Comparison of ENCODE assay signal across 10 cellular contexts in genomic region chr9:35687972-35688557, GRCh38. TPM values are rescaled to one million over a fixed set of nuclear protein-coding genes. Genes with fewer than 3 reads are reported as not detected.
DNase-seq lines count a peak whose midpoint lies in the region; ATAC-seq and TF ChIP-seq lines count a peak whose summit lies in the region.
"Had no signal": no experiment of that assay in that cellular context is flagged by ENCODE, and none has a peak within 500 bp of the region (broad histone marks: within the 10 kb centered on the region; RNA-seq: fewer than 3 reads in every experiment).

No MANE protein-coding gene starts in this region.

- no peaks in the 10 kb centered on the region for H3K36me3 Mint-ChIP-seq in naive B cell

- H3K9me3 ChIP-seq in heart left ventricle (no peaks in the 10 kb centered on the region), aorta (ENCODE audit: control insufficient read depth, low read length) (no peaks in the 10 kb centered on the region)

- peaks cover 0 to 35% (median 27%) of the 10 kb centered on the region in 9 donors for H3K36me3 ChIP-seq in heart left ventricle
- H3K36me3 ChIP-seq in aorta (ENCODE audit: control insufficient read depth in 1 of 2, insufficient read depth in 2 of 2, low read length in 1 of 2): peaks cover 0 to 22% of the 10 kb centered on the region in 2 donors

- TF ChIP-seq CTCF in heart left ventricle (IDR thresholded peaks at IDR 0.05): no peak

- peak overlapping the region in 5 of 8 donors; percentile 24 to 59 (median 51) for H3K4me3 Mint-ChIP-seq in naive B cell

- intact Hi-C loops in heart left ventricle (cut with DNase I): loop anchor here in 5 of 10 donors (2.0 to 5.0 kb wide), 5 partner anchors 21 to 41 kb away; partner anchors contain the start of genes CCDC107 (in 1 of the 5) and RMRP (in 1 of the 5)
- intact Hi-C loops in cardiac septum (cut with DNase I): no loop called here
- intact Hi-C loops in aorta (cut with DNase I): loop anchor here (2.0 kb wide), 2 partner anchors 27 to 41 kb away; no protein-coding TSS in a partner anchor

- H3K27me3 ChIP-seq in heart left ventricle (no peaks in the 10 kb centered on the region), aorta (ENCODE audit: control insufficient read depth in 1 of 2, insufficient read depth in 2 of 2, low read length in 1 of 2) (no peaks in the 10 kb centered on the region)

- peaks cover 14 to 16% (median 15%) of the 10 kb centered on the region in 3 donors for H3K4me1 Mint-ChIP-seq in naive B cell

- H3K27ac Mint-ChIP-seq in naive B cell: no peak overlapping the region

- DNase-seq in heart left ventricle: peak in 3 of 5 donors; percentile 51 to 76 (median 54)
- no peak for DNase-seq in cardiac septum (ENCODE audit: low spot score)
- no peak for DNase-seq in epithelial cell of prostate (ENCODE audit: low read depth, low spot score)
- no peak for DNase-seq in naive B cell
- DNase-seq in aorta: no peak
- no peak for DNase-seq in NCI-H1694 (lab: John Stamatoyannopoulos, UW)
- no peak for DNase-seq in NOMO-1 treated with DMSO at 0.1 percent for 48 hours (lab: John Stamatoyannopoulos, UW; ENCODE audit: unreplicated experiment)
- DNase-seq: NCI-H187 treated with DMSO at 0.1 percent for 48 hours had no signal

- no peaks in the 10 kb centered on the region for H3K27me3 Mint-ChIP-seq in naive B cell

- no peaks in the 10 kb centered on the region for H3K9me3 Mint-ChIP-seq in naive B cell

- peak overlapping the region; percentile 88 to 98 (median 97) for H3K27ac ChIP-seq in heart left ventricle
- H3K27ac ChIP-seq in epithelial cell of prostate: peak overlapping the region; percentile 73
- peak overlapping the region in 1 of 2 donors; percentile 87 for H3K27ac ChIP-seq in aorta (ENCODE audit: low read depth in 1 of 2, low read length in 2 of 2)

- ATAC-seq in heart left ventricle (peak in 2 of 4 donors; percentile 3 to 12), naive B cell (ENCODE audit: low read depth in 2 of 2) (no peak), aorta (ENCODE audit: low FRiP score) (no peak), GM21529 (IDR thresholded peaks at IDR 0.05; ENCODE audit: unreplicated experiment) (no peak)

- no peak for TF ChIP-seq POLR2A in heart left ventricle (IDR thresholded peaks at IDR 0.05)

- 47 to 56% (median 53%) methylated on average over 2 of the region's 2 CpGs for WGBS in heart left ventricle, 4 donors
- WGBS in aorta, 2 donors: 3 to 7% methylated on average over 2 of the region's 2 CpGs

- peak overlapping the region; percentile 61 to 93 (median 74) for H3K4me3 ChIP-seq in heart left ventricle
- peak overlapping the region; percentile 91 to 95 for H3K4me3 ChIP-seq in aorta (ENCODE audit: low read length in 2 of 2)

- H3K4me1 ChIP-seq in heart left ventricle (peaks cover 2 to 54% (median 28%) of the 10 kb centered on the region in 12 donors), aorta (ENCODE audit: control insufficient read depth in 1 of 2, insufficient read depth in 2 of 2, low read length in 2 of 2) (no peaks in the 10 kb centered on the region)

RNA-seq across cellular contexts. Expression of gene TPM2, which starts 1.7 kb away (rescaled TPM):
- total RNA-seq in heart left ventricle (1,000 to 10,000 TPM in 3 of 9 donors, 100 to 1,000 TPM in 6; 621 to 1,314 (median 858) TPM), cardiac septum (690 TPM), aorta (1,000 to 10,000 TPM; 1,614 to 5,973 TPM)
- polyA plus RNA-seq in heart left ventricle (1,000 to 10,000 TPM in 1 of 2 donors, 100 to 1,000 TPM in 1; 761 to 2,450 TPM), naive B cell (ENCODE audit: low read depth in 6 of 6) (under 1 TPM in 1 of 6 donors, not detected in 5; 0.52 TPM), aorta (1,000 to 10,000 TPM; 7,224 to 9,377 TPM)

RNA-seq across cellular contexts. Expression of gene CA9, which starts 14.3 kb away (rescaled TPM):
- total RNA-seq in heart left ventricle (10 to 100 TPM in 1 of 9 donors, 1 to 10 TPM in 1, under 1 TPM in 1, not detected in 6; 0.47 to 13.9 (median 2.3) TPM), cardiac septum (0.48 TPM), aorta (1 to 10 TPM; 4.3 to 8.8 TPM)
- polyA plus RNA-seq in heart left ventricle (under 1 TPM; 0.23 to 0.54 TPM), naive B cell (ENCODE audit: low read depth in 6 of 6) (not detected), aorta (under 1 TPM in 1 of 2 donors, not detected in 1; 0.79 TPM)
- total RNA-seq: ureter had no signal

RNA-seq across cellular contexts. Expression of gene ARHGEF39, which starts 23.1 kb away (rescaled TPM):
- total RNA-seq in heart left ventricle: 1 to 10 TPM in 1 of 9 donors, under 1 TPM in 8; 0.11 to 1.2 (median 0.27) TPM
- polyA plus RNA-seq in heart left ventricle: under 1 TPM; 0.12 to 0.30 TPM
- 0.48 TPM for total RNA-seq in cardiac septum
- 1 to 10 TPM in 5 of 6 donors, under 1 TPM in 1; 0.90 to 4.0 (median 2.4) TPM for polyA plus RNA-seq in naive B cell (ENCODE audit: low read depth in 6 of 6)
- 1 to 10 TPM in 1 of 2 donors, under 1 TPM in 1; 0.75 to 1.7 TPM for total RNA-seq in aorta
- 1 to 10 TPM in 1 of 2 donors, under 1 TPM in 1; 0.25 to 1.8 TPM for polyA plus RNA-seq in aorta

RNA-seq across cellular contexts. Expression of gene CCDC107, which starts 30.0 kb away (rescaled TPM):
- total RNA-seq in heart left ventricle (10 to 100 TPM; 35.5 to 78.5 (median 43.8) TPM), cardiac septum (47.7 TPM), aorta (10 to 100 TPM; 53.7 to 79.6 TPM)
- polyA plus RNA-seq in heart left ventricle (100 to 1,000 TPM in 1 of 2 donors, 10 to 100 TPM in 1; 70.1 to 116 TPM), naive B cell (ENCODE audit: low read depth in 6 of 6) (10 to 100 TPM; 42.7 to 60.2 (median 51.5) TPM), aorta (100 to 1,000 TPM in 1 of 2 donors, 10 to 100 TPM in 1; 65.7 to 224 TPM)

RNA-seq across cellular contexts. Expression of gene RMRP, which starts 30.2 kb away (rescaled TPM):
- total RNA-seq in heart left ventricle: over 10,000 TPM in 3 of 9 donors, 1,000 to 10,000 TPM in 5, 100 to 1,000 TPM in 1; 462 to 18,741 (median 5,764) TPM
- 100 to 1,000 TPM; 118 to 429 TPM for polyA plus RNA-seq in heart left ventricle
- total RNA-seq in cardiac septum: 10,677 TPM
- 10 to 100 TPM in 4 of 6 donors, not detected in 2; 41.0 to 72.3 (median 56.5) TPM for polyA plus RNA-seq in naive B cell (ENCODE audit: low read depth in 6 of 6)
- over 10,000 TPM; 14,949 to 16,694 TPM for total RNA-seq in aorta
- polyA plus RNA-seq in aorta: not detected

Comparison
In these comparisons a context has a peak if more than half of its experiments do, and no peak if none do; other contexts are left out.
1. DNase-seq: peak in heart left ventricle (3 of 5); none in cardiac septum (single experiment), epithelial cell of prostate (single experiment), naive B cell (single experiment), aorta (0 of 2), NCI-H1694 (single experiment) and NOMO-1 treated with DMSO at 0.1 percent for 48 hours (single experiment).